ENCODE assay signal across 1 cellular context in genomic region chr4:38730493-38730829, GRCh38.
TF ChIP-seq lines count a peak whose summit lies in the region.

No MANE protein-coding gene starts in this region.

TF ChIP-seq in GM12878, 131 proteins besides CTCF, POLR2A, EP300 and RAD21:
- TF ChIP-seq NR2C1 (IDR thresholded peaks at IDR 0.05) (peak; percentile 63), ZNF592 (IDR thresholded peaks at IDR 0.05) (peak; percentile 31; the same call in 1 of the 2 replicates), MYC (IDR thresholded peaks at IDR 0.05; ENCODE audit: insufficient read depth, insufficient read length, insufficient replicate concordance, low read length, severe bottlenecking) (no peak), IKZF1 (conservative IDR thresholded peaks at IDR 0.05) (no peak), ELK1 (IDR thresholded peaks at IDR 0.05; ENCODE audit: low read depth, low read length) (no peak), PKNOX1 (IDR thresholded peaks at IDR 0.05) (peak; percentile 12; the same call in 1 of the 2 replicates), SMARCA5 (IDR thresholded peaks at IDR 0.05) (peak; percentile 65; the same call in 1 of the 2 replicates), SMAD5 (IDR thresholded peaks at IDR 0.05; ENCODE audit: low read depth) (0 out of 2 replicates have a peak, but pooled peaks have one; percentile 26)
